ENCODE assay signal across 7 cellular contexts in genomic region chr18:46167971-46168370, GRCh38.
DNase-seq lines count a peak whose midpoint lies in the region; ATAC-seq, FAIRE-seq and TF ChIP-seq lines count a peak whose summit lies in the region.

No MANE protein-coding gene starts in this region.

- peaks cover 25% of the 10 kb centered on the region for H3F3A ChIP-seq in PC-9 (ENCODE audit: insufficient read depth, low read depth)

- H4K20me1 ChIP-seq in PC-9 (ENCODE audit: insufficient read depth): no peaks in the 10 kb centered on the region

- H3K9me3 ChIP-seq in PC-9 (ENCODE audit: insufficient read depth, low read depth): no peaks in the 10 kb centered on the region

- intact Hi-C loops in PC-9 (cut with micrococcal nuclease; ENCODE audit: unreplicated experiment): no loop called here

- H2AFZ ChIP-seq in PC-9: no peak overlapping the region

- H3K79me2 ChIP-seq in PC-9 (ENCODE audit: low read depth): no peaks in the 10 kb centered on the region

- no peaks in the 10 kb centered on the region for H3K9me2 ChIP-seq in PC-9 (ENCODE audit: insufficient read depth)

- no peak for TF ChIP-seq CTCF in PC-9 (conservative IDR thresholded peaks at IDR 0.05)
- TF ChIP-seq CTCF in omental fat pad (IDR thresholded peaks at IDR 0.05): no peak

- H3K36me3 ChIP-seq in PC-9 (ENCODE audit: low read depth): no peaks in the 10 kb centered on the region

- BruUV-seq in PC-9 (replicated peaks; lab: Mats Ljungman, UMichigan): no TSS peak

- CTCF ChIA-PET in PC-9 (lab: Charles Lee): no interaction called here

- DNase-seq in GM19239 (ENCODE audit: insufficient read length, low spot score): peak; percentile 58
- peak in 1 of 2 experiments; percentile 50 for DNase-seq in PC-9
- no peak for DNase-seq in left lobe of liver (ENCODE audit: low spot score)
- DNase-seq in frontal cortex (ENCODE audit: low spot score in 2 of 2): no peak
- no peak for DNase-seq in omental fat pad (ENCODE audit: low spot score)
- no peak for DNase-seq in NCI-H1930 (lab: John Stamatoyannopoulos, UW)

- H3K27ac ChIP-seq in PC-9: no peak overlapping the region

- H3K4me3 ChIP-seq in PC-9: no peak overlapping the region

- POLR2A ChIA-PET in PC-9 (lab: Charles Lee; ENCODE audit: unreplicated experiment): no interaction called here

- FAIRE-seq in GM19239 (lab: Jason Lieb, UNC) (peak; percentile 96), frontal cortex (lab: Jason Lieb, UNC) (no peak)

- no peaks in the 10 kb centered on the region for H3K27me3 ChIP-seq in PC-9 (ENCODE audit: insufficient read depth, low read depth)

- peak overlapping the region; percentile 15 for H3K4me2 ChIP-seq in PC-9

- ATAC-seq in HG02943 (IDR thresholded peaks at IDR 0.05; ENCODE audit: low read depth, unreplicated experiment) (peak; percentile 96), left lobe of liver (peak; percentile 10), omental fat pad (ENCODE audit: low FRiP score) (no peak)

- peaks cover 28% of the 10 kb centered on the region for H3K4me1 ChIP-seq in PC-9 (replicated peaks; ENCODE audit: insufficient read depth)
